22 cellular contexts compared by ENCODE assay signal in genomic region chr3:101193957-101194356, GRCh38.
A peak's percentile ranks its signal among the peaks of the same experiment; 100 is the strongest.
DNase-seq lines count a peak whose midpoint lies in the region.
"Had no signal": no experiment of that assay in that cellular context is flagged by ENCODE, and none has a peak within 500 bp of the region (broad histone marks: within the 10 kb centered on the region; RNA-seq: fewer than 3 reads in every experiment).

No MANE protein-coding gene starts in this region.

- H3K9me3 ChIP-seq in GM23248 (ENCODE audit: low read depth) = no peaks in the 10 kb centered on the region
- H3K9me3 ChIP-seq: ascending aorta, lower lobe of right lung, vagina had no signal

- no peaks in the 10 kb centered on the region for H4K20me1 ChIP-seq in GM23248 (ENCODE audit: insufficient read depth)

- peaks cover 21% of the 10 kb centered on the region; the same call in 1 of the 2 replicates for H3K4me1 ChIP-seq in GM23248 (ENCODE audit: insufficient read depth)
- H3K4me1 ChIP-seq: ascending aorta, parathyroid adenoma, vagina had no signal

- H3F3A ChIP-seq in GM23248 (ENCODE audit: insufficient read depth) = 0 out of 2 replicates have a peak, but pooled peaks cover 7% of the 10 kb centered on the region

- no peak overlapping the region for H3K9ac ChIP-seq in GM23248
- H3K9ac ChIP-seq: parathyroid adenoma had no signal

- H3K79me2 ChIP-seq in GM23248 (ENCODE audit: insufficient read depth) = no peaks in the 10 kb centered on the region
- H3K79me2 ChIP-seq: parathyroid adenoma had no signal

- H3K4me3 ChIP-seq in GM23248 = no peak overlapping the region
- H3K4me3 ChIP-seq: ascending aorta, lower lobe of right lung, vagina had no signal

- no peaks in the 10 kb centered on the region for H3K9me2 ChIP-seq in GM23248 (ENCODE audit: insufficient read depth)

- no peak overlapping the region for H3K27ac ChIP-seq in GM23248
- H3K27ac ChIP-seq: ascending aorta, lower lobe of right lung, parathyroid adenoma, vagina had no signal

- in situ Hi-C loops in GM23248 (cut with MboI) = loop anchor here (25.0 kb wide), 1 partner anchor 432 kb away; no protein-coding TSS in a partner anchor

- H3K4me2 ChIP-seq in GM23248 (ENCODE audit: unreplicated experiment) = no peak overlapping the region

- DNase-seq in GM23248 (peak; percentile 47), RKO (ENCODE audit: low spot score) (peak; percentile 9), dedifferentiated amniotic fluid mesenchymal stem cell (ENCODE audit: extremely low spot score) (peak; percentile 32), non-pigmented ciliary epithelial cell (ENCODE audit: low read depth) (peak; percentile 78), DMS79 treated with DMSO at 0.1 percent for 48 hours (lab: John Stamatoyannopoulos, UW) (no peak), NCI-H2227 (lab: John Stamatoyannopoulos, UW; ENCODE audit: unreplicated experiment) (no peak), NOMO-1 treated with DMSO at 0.1 percent for 48 hours (lab: John Stamatoyannopoulos, UW; ENCODE audit: unreplicated experiment) (no peak)
- no peak for DNase-seq in activated effector memory CD4-positive, alpha-beta T cell treated with anti-CD3 and anti-CD28 coated beads, Interleukin-2, amount 50 U/mL, for 16 hours
- DNase-seq: activated CD4-positive, alpha-beta T cell treated with anti-CD3 and anti-CD28 coated beads, Interleukin-2, amount 10 ng/mL, durations not matched to agents 7 days and 5 days; activated naive CD4-positive, alpha-beta T cell treated with Interleukin-2 at 50 U/mL for 16 hours; cortex of kidney; GF-D8; lower lobe of right lung; NCI-H1436; RPMI8226; small intestine; stimulated activated CD4-positive, alpha-beta T cell treated with anti-CD3 and anti-CD28 coated beads, Interleukin-4, amount 100 ng/mL, for 4 hours; substantia nigra; T-cell had no signal

- 73 to 74% methylated on average over 3 of the region's 3 CpGs for WGBS in GM23248 (ENCODE audit: low coverage in 1 of 2, low lambda C conversion rate in 2 of 2, missing lambda C conversion rate in 2 of 2), 2 experiments

- H2AFZ ChIP-seq in GM23248 = no peak overlapping the region
- H2AFZ ChIP-seq: parathyroid adenoma had no signal

- no peaks in the 10 kb centered on the region for H3K27me3 ChIP-seq in GM23248 (replicated peaks; ENCODE audit: insufficient read depth)
- H3K27me3 ChIP-seq: ascending aorta, vagina had no signal

- no peaks in the 10 kb centered on the region for H3K36me3 ChIP-seq in GM23248 (ENCODE audit: low read depth)
- H3K36me3 ChIP-seq: ascending aorta, lower lobe of right lung, vagina had no signal

Comparison
In these comparisons a context has a peak if more than half of its experiments do, and no peak if none do; other contexts are left out.
1. DNase-seq: peak in GM23248 (single experiment), RKO (single experiment), dedifferentiated amniotic fluid mesenchymal stem cell (single experiment) and non-pigmented ciliary epithelial cell (single experiment); none in DMS79 treated with DMSO at 0.1 percent for 48 hours (single experiment), NCI-H2227 (single experiment), activated effector memory CD4-positive, alpha-beta T cell treated with anti-CD3 and anti-CD28 coated beads, Interleukin-2, amount 50 U/mL, for 16 hours (single experiment) and NOMO-1 treated with DMSO at 0.1 percent for 48 hours (single experiment).